Comparison of ENCODE assay signal across 1 cellular context in the genomic region with DNA sequence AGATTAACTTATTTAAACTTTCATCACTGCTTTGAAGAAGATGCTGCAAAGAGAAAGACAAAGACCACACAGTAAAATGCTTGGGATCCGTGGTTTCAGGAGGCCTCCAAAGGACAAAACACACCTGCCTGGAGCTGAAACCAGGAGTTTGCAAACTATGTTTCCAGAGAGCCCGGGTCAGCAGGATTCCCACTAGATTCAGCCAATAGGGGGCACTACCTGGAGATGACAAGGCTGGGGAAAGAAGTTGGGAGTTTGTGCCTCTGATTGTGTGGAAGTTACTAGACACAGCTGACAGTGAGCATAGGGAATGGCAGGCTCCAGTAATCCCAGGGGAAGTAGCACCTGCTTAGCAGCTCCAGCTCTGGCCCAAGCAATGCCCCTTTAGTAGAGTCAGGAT.
TF ChIP-seq lines count a peak whose summit lies in the region.

No MANE protein-coding gene starts in this region.

TF ChIP-seq in GM23338, 12 proteins besides CTCF, POLR2A, EP300 and RAD21 (continued from another document):
- TF ChIP-seq, protein P1, sequence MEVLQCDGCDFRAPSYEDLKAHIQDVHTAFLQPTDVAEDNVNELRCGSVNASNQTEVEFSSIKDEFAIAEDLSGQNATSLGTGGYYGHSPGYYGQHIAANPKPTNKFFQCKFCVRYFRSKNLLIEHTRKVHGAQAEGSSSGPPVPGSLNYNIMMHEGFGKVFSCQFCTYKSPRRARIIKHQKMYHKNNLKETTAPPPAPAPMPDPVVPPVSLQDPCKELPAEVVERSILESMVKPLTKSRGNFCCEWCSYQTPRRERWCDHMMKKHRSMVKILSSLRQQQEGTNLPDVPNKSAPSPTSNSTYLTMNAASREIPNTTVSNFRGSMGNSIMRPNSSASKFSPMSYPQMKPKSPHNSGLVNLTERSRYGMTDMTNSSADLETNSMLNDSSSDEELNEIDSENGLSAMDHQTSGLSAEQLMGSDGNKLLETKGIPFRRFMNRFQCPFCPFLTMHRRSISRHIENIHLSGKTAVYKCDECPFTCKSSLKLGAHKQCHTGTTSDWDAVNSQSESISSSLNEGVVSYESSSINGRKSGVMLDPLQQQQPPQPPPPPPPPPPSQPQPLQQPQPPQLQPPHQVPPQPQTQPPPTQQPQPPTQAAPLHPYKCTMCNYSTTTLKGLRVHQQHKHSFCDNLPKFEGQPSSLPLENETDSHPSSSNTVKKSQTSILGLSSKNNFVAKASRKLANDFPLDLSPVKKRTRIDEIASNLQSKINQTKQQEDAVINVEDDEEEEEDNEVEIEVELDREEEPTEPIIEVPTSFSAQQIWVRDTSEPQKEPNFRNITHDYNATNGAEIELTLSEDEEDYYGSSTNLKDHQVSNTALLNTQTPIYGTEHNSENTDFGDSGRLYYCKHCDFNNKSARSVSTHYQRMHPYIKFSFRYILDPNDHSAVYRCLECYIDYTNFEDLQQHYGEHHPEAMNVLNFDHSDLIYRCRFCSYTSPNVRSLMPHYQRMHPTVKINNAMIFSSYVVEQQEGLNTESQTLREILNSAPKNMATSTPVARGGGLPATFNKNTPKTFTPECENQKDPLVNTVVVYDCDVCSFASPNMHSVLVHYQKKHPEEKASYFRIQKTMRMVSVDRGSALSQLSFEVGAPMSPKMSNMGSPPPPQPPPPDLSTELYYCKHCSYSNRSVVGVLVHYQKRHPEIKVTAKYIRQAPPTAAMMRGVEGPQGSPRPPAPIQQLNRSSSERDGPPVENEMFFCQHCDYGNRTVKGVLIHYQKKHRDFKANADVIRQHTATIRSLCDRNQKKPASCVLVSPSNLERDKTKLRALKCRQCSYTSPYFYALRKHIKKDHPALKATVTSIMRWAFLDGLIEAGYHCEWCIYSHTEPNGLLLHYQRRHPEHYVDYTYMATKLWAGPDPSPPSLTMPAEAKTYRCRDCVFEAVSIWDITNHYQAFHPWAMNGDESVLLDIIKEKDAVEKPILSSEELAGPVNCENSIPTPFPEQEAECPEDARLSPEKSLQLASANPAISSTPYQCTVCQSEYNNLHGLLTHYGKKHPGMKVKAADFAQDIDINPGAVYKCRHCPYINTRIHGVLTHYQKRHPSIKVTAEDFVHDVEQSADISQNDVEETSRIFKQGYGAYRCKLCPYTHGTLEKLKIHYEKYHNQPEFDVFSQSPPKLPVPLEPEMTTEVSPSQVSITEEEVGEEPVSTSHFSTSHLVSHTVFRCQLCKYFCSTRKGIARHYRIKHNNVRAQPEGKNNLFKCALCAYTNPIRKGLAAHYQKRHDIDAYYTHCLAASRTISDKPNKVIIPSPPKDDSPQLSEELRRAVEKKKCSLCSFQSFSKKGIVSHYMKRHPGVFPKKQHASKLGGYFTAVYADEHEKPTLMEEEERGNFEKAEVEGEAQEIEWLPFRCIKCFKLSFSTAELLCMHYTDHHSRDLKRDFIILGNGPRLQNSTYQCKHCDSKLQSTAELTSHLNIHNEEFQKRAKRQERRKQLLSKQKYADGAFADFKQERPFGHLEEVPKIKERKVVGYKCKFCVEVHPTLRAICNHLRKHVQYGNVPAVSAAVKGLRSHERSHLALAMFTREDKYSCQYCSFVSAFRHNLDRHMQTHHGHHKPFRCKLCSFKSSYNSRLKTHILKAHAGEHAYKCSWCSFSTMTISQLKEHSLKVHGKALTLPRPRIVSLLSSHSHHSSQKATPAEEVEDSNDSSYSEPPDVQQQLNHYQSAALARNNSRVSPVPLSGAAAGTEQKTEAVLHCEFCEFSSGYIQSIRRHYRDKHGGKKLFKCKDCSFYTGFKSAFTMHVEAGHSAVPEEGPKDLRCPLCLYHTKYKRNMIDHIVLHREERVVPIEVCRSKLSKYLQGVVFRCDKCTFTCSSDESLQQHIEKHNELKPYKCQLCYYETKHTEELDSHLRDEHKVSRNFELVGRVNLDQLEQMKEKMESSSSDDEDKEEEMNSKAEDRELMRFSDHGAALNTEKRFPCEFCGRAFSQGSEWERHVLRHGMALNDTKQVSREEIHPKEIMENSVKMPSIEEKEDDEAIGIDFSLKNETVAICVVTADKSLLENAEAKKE (CRISPR knock-in tag; IDR thresholded peaks at IDR 0.05): no peak
- TF ChIP-seq ZNF331 (CRISPR knock-in tag; IDR thresholded peaks at IDR 0.05; ENCODE audit: low read depth) (no peak), POLR2AphosphoS5 (IDR thresholded peaks at IDR 0.05; ENCODE audit: low read depth) (no peak), JUNB (IDR thresholded peaks at IDR 0.05; ENCODE audit: unreplicated experiment) (no peak), ZNF114 (CRISPR knock-in tag; IDR thresholded peaks at IDR 0.05) (no peak)
